ENCODE assay signal across 8 cellular contexts in genomic region chr10:69408318-69409175, GRCh38. TPM values are rescaled to one million over a fixed set of nuclear protein-coding genes. Genes with fewer than 3 reads are reported as not detected.
A peak's percentile ranks its signal among the peaks of the same experiment; 100 is the strongest.
DNase-seq lines count a peak whose midpoint lies in the region; ATAC-seq, FAIRE-seq and TF ChIP-seq lines count a peak whose summit lies in the region.

No MANE protein-coding gene starts in this region.

- peak; percentile 90 to 93 (median 90) for ATAC-seq in pancreas

- H3K36me3 Mint-ChIP-seq in HFFc6 (ENCODE audit: low read depth): peaks cover 12% of the 10 kb centered on the region

- peak; percentile 34 for TF ChIP-seq POLR2A in GM10847 (IDR thresholded peaks at IDR 0.05; ENCODE audit: extremely low read depth, insufficient read length)

- peaks cover 8% of the 10 kb centered on the region for H3K27me3 Mint-ChIP-seq in HFFc6 (ENCODE audit: insufficient read depth)

- no peaks in the 10 kb centered on the region for H3K27me3 ChIP-seq in pancreas
- H3K27me3 ChIP-seq in tibial artery: no peaks in the 10 kb centered on the region

- DNase-seq in HFFc6 (peak; percentile 87), NAMALWA (ENCODE audit: low spot score) (peak; percentile 95), SK-N-DZ (ENCODE audit: low spot score) (peak; percentile 89), glomerular visceral epithelial cell (ENCODE audit: extremely low spot score) (peak; percentile 94), pancreas (peak; percentile 90 to 97 (median 96)), tibial artery (peak; percentile 92 to 97)
- DNase-seq in activated naive CD4-positive, alpha-beta T cell treated with anti-CD3 and anti-CD28 coated beads, Interleukin-2, amount 50 U/mL, for 16 hours: peak; percentile 88

- H3K9me3 Mint-ChIP-seq in HFFc6: no peaks in the 10 kb centered on the region

- peak overlapping the region; percentile 80 for H3K27ac Mint-ChIP-seq in HFFc6

- FAIRE-seq in pancreas (lab: Jason Lieb, UNC): peak; percentile 60

- H3K9me3 ChIP-seq in pancreas (no peaks in the 10 kb centered on the region), tibial artery (no peaks in the 10 kb centered on the region)

- H3K27ac ChIP-seq in pancreas (peak overlapping the region; percentile 78 to 84 (median 80)), tibial artery (peak overlapping the region; percentile 83 to 88)

- H3K36me3 ChIP-seq in pancreas (no peaks in the 10 kb centered on the region), tibial artery (peaks cover 0 to 13% (median 0%) of the 10 kb centered on the region in 3 donors)

- intact Hi-C loops in pancreas (cut with DNase I): no loop called here
- intact Hi-C loops in tibial artery (cut with DNase I; ENCODE audit: low total_unique reads): no loop called here

- H3K4me1 Mint-ChIP-seq in HFFc6 (ENCODE audit: low read depth): peaks cover 43% of the 10 kb centered on the region

- H3K4me1 ChIP-seq in pancreas (peaks cover 0 to 4% (median 4%) of the 10 kb centered on the region in 3 donors), tibial artery (peaks cover 8 to 49% (median 40%) of the 10 kb centered on the region in 4 donors)

- TF ChIP-seq CTCF in HFFc6 (IDR thresholded peaks at IDR 0.05) (peak; percentile 90), pancreas (IDR thresholded peaks at IDR 0.05) (peak; percentile 71 to 91 (median 88)), tibial artery (IDR thresholded peaks at IDR 0.05) (peak; percentile 53 to 80)

- peak overlapping the region; percentile 78 for H3K4me3 Mint-ChIP-seq in HFFc6

- peak overlapping the region in 3 of 4 donors; percentile 16 to 30 (median 27) for H3K4me3 ChIP-seq in pancreas
- H3K4me3 ChIP-seq in tibial artery: peak overlapping the region; percentile 49 to 56

- 4 to 7% methylated on average over 41 to 64 of the region's 64 CpGs for WGBS in pancreas, 2 donors

RNA-seq across cellular contexts. Expression of gene TACR2, which starts 8.2 kb away (rescaled TPM):
- not detected for total RNA-seq in HFFc6 (2021; fragmentation: NEBNext Ultra II Directional; extraction: Animal tissue kit (Norgen Biotek cat#: 25700))
- polyA plus RNA-seq in SK-N-DZ (2014; cell fraction: cytosol; rRNA removed): 0.07 TPM in 1 of 2 replicates, not detected in the other
- polyA plus RNA-seq in SK-N-DZ (2014; cell fraction: nucleus; rRNA removed): not detected in 2 replicates
- total RNA-seq in pancreas: under 1 TPM in 4 of 6 donors, not detected in 2; 0.12 to 0.28 (median 0.18) TPM
- under 1 TPM; 0.14 to 0.15 TPM for polyA plus RNA-seq in pancreas

RNA-seq across cellular contexts. Expression of gene TSPAN15, which starts 42.7 kb away (rescaled TPM):
- 1 to 10 TPM; 1.8 to 4.0 (median 2.1) TPM for total RNA-seq in HFFc6 (2021; fragmentation: NEBNext Ultra II Directional; extraction: Animal tissue kit (Norgen Biotek cat#: 25700))
- polyA plus RNA-seq in SK-N-DZ (2014; cell fraction: cytosol; rRNA removed): 13.8 and 19.9 TPM in 2 replicates
- 10.6 and 17.6 TPM in 2 replicates for polyA plus RNA-seq in SK-N-DZ (2014; cell fraction: nucleus; rRNA removed)
- total RNA-seq in pancreas: 10 to 100 TPM; 10.9 to 49.2 (median 13.5) TPM
- polyA plus RNA-seq in pancreas: 10 to 100 TPM; 20.2 to 28.6 TPM

Comparison
In these comparisons a context has a peak if more than half of its experiments do, and no peak if none do; other contexts are left out.
1. Peak in every context shown above with its lines: DNase-seq, ATAC-seq, H3K4me3 ChIP-seq and H3K27ac ChIP-seq.